Comparison of ENCODE assay signal across 23 cellular contexts in the genomic region with DNA sequence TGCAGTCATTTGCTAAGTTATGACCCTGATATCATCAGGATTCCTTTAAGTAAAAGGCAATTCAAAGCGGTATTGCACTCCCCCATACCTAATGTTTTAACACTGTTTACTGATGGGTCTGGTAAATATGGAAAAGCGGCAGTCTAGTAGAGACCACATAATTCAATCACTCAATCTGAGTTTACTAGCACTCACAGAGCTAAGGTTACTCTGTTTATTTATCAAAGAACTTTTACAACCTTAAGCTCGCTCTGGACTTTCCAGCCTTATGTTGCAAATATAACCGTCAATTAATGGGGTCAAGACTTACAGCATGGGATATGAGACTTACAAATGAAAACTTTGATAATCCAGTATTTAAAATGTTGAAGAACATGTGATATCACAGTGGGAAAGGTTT.
"Had no signal": no experiment of that assay in that cellular context is flagged by ENCODE, and none has a peak within 500 bp of the region (broad histone marks: within the 10 kb centered on the region; RNA-seq: fewer than 3 reads in every experiment).

No MANE protein-coding gene starts in this region.

- H3K27ac Mint-ChIP-seq: activated CD4-positive, alpha-beta T cell treated with anti-CD3 and anti-CD28 coated beads, Interleukin-2, amount 10 ng/mL, durations not matched to agents 24 days and 14 days; activated CD8-positive, alpha-beta T cell treated with anti-CD3 and anti-CD28 coated beads, Interleukin-2, amount 10 ng/mL, durations not matched to agents 7 days and 5 days; activated naive CD8-positive, alpha-beta T cell; activated T-cell treated with anti-CD3 and anti-CD28 coated beads, Interleukin-2, amount 50 U/mL, for 72 hours; immature natural killer cell; naive thymus-derived CD4-positive, alpha-beta T cell had no signal

- H3K27ac ChIP-seq: neutrophil, parathyroid adenoma, upper lobe of right lung had no signal

- H3K36me3 ChIP-seq: neutrophil, upper lobe of right lung had no signal

- H3K4me3 ChIP-seq: lung, upper lobe of right lung had no signal

- H3K27me3 Mint-ChIP-seq: activated CD4-positive, alpha-beta T cell treated with anti-CD3 and anti-CD28 coated beads, Interleukin-2, amount 10 ng/mL, durations not matched to agents 24 days and 14 days; activated naive CD8-positive, alpha-beta T cell; naive thymus-derived CD4-positive, alpha-beta T cell had no signal

- H3K9ac ChIP-seq: parathyroid adenoma had no signal

- H3K4me3 Mint-ChIP-seq: activated CD4-positive, alpha-beta T cell treated with anti-CD3 and anti-CD28 coated beads, Interleukin-2, amount 10 ng/mL, durations not matched to agents 24 days and 14 days; activated CD8-positive, alpha-beta T cell treated with anti-CD3 and anti-CD28 coated beads, Interleukin-2, amount 10 ng/mL, durations not matched to agents 7 days and 5 days; activated naive CD8-positive, alpha-beta T cell; activated T-cell treated with anti-CD3 and anti-CD28 coated beads, Interleukin-2, amount 50 U/mL, for 72 hours; immature natural killer cell; naive thymus-derived CD4-positive, alpha-beta T cell had no signal

- H3K4me1 ChIP-seq: parathyroid adenoma, upper lobe of right lung had no signal

- H3K4me1 Mint-ChIP-seq: activated CD4-positive, alpha-beta T cell treated with anti-CD3 and anti-CD28 coated beads, Interleukin-2, amount 10 ng/mL, durations not matched to agents 24 days and 14 days; immature natural killer cell; naive thymus-derived CD4-positive, alpha-beta T cell had no signal

- H3K27me3 ChIP-seq: neutrophil, upper lobe of right lung had no signal

- H3K9me3 ChIP-seq: neutrophil, upper lobe of right lung had no signal

- H3K9me3 Mint-ChIP-seq: activated CD4-positive, alpha-beta T cell treated with anti-CD3 and anti-CD28 coated beads, Interleukin-2, amount 10 ng/mL, durations not matched to agents 24 days and 14 days; activated T-cell treated with anti-CD3 and anti-CD28 coated beads, Interleukin-2, amount 50 U/mL, for 72 hours had no signal

- DNase-seq: activated CD4-positive, alpha-beta T cell treated with anti-CD3 and anti-CD28 coated beads, Interleukin-2, amount 10 ng/mL, durations not matched to agents 24 days and 14 days; activated CD4-positive, CD25-positive, alpha-beta regulatory T cell; activated CD8-positive, alpha-beta memory T cell treated with anti-CD3 and anti-CD28 coated beads, Interleukin-2, amount 50 U/mL, for 4 hours; activated CD8-positive, alpha-beta T cell treated with anti-CD3 and anti-CD28 coated beads, Interleukin-2, amount 10 ng/mL, durations not matched to agents 7 days and 5 days; activated gamma-delta T cell; activated T-cell treated with anti-CD3 and anti-CD28 coated beads, Interleukin-2, amount 50 U/mL, for 72 hours; amygdala; central memory CD4-positive, alpha-beta T cell; cortex of kidney; effector CD8-positive, alpha-beta T cell; foreskin melanocyte; immature natural killer cell; left cardiac atrium; naive thymus-derived CD4-positive, alpha-beta T cell; retina; stimulated activated CD4-positive, alpha-beta T cell treated with anti-CD3 and anti-CD28 coated beads, Interleukin-15, amount 100 ng/mL, for 24 hours; stimulated activated CD4-positive, alpha-beta T cell treated with anti-CD3 and anti-CD28 coated beads, Interleukin-4, amount 100 ng/mL, for 4 hours; stimulated activated naive CD8-positive, alpha-beta T cell treated with anti-CD3 and anti-CD28 coated beads, Interleukin-15, Interleukin-2, amounts not matched to agents 100 U/mL and 50 U/mL, for 24 hours; upper lobe of right lung had no signal
